Comparison of ENCODE assay signal across 8 cellular contexts in genomic region chr22:19723165-19723989, GRCh38. TPM values are rescaled to one million over a fixed set of nuclear protein-coding genes. Genes with fewer than 3 reads are reported as not detected.
DNase-seq lines count a peak whose midpoint lies in the region; ATAC-seq and TF ChIP-seq lines count a peak whose summit lies in the region.

Gene GP1BB, plus strand, starts transcription at chr22:19723539. Its CDS starts 31 bp downstream, at chr22:19723570.

- peaks cover 20% of the 10 kb centered on the region for H3K27me3 ChIP-seq in RWPE2 (ENCODE audit: insufficient read depth, poor library complexity, severe bottlenecking)

- no peaks in the 10 kb centered on the region for H3K36me3 ChIP-seq in RWPE2 (ENCODE audit: low read depth)

- H3K27ac ChIP-seq in RWPE2 (ENCODE audit: poor library complexity, severe bottlenecking): no peak within 1 kb of the TSS

- peak within 1 kb of the TSS; percentile 11 for H3K4me3 ChIP-seq in RWPE2 (ENCODE audit: severe bottlenecking)

- no peak for TF ChIP-seq POLR2A in erythroblast (IDR thresholded peaks at IDR 0.05; ENCODE audit: low read length)

- H3K4me1 ChIP-seq in RWPE2 (ENCODE audit: insufficient read depth, poor library complexity, severe bottlenecking): no peaks in the 10 kb centered on the region

- DNase-seq in RWPE2 (ENCODE audit: low spot score) (no peak), erythroblast (lab: John Stamatoyannopoulos, UW) (peak; percentile 86 to 91), omental fat pad (ENCODE audit: low spot score) (no peak), germinal center (ENCODE audit: low spot score) (no peak)

- ATAC-seq in RWPE2 (ENCODE audit: low read depth) (peak; percentile 43), omental fat pad (ENCODE audit: low FRiP score) (peak; percentile 47), HG02642 (IDR thresholded peaks at IDR 0.05; ENCODE audit: poor library complexity, unreplicated experiment) (no peak), GM18868 (IDR thresholded peaks at IDR 0.05; ENCODE audit: unreplicated experiment) (no peak), HG02798 (IDR thresholded peaks at IDR 0.05; ENCODE audit: poor library complexity, unreplicated experiment) (no peak)

- H3K9me3 ChIP-seq in RWPE2 (ENCODE audit: severe bottlenecking): no peaks in the 10 kb centered on the region

- 0 out of 3 replicates have a peak, but pooled peaks have one; percentile 3 for TF ChIP-seq CTCF in GM12872 (IDR thresholded peaks at IDR 0.05; ENCODE audit: insufficient read depth, low read depth, low read length)
- no peak for TF ChIP-seq CTCF in RWPE2 (IDR thresholded peaks at IDR 0.05; ENCODE audit: poor library complexity, severe bottlenecking)
- TF ChIP-seq CTCF in omental fat pad (IDR thresholded peaks at IDR 0.05): no peak

RNA-seq across cellular contexts. Expression of gene GP1BB, which starts in this region (rescaled TPM):
- total RNA-seq in omental fat pad: 1 to 10 TPM in 2 of 4 donors, under 1 TPM in 2; 0.88 to 9.3 (median 1.4) TPM

Comparison
In these comparisons a context has a peak if more than half of its experiments do, and no peak if none do; other contexts are left out.
1. ATAC-seq: peak in RWPE2 (single experiment) and omental fat pad (single experiment); none in HG02642 (single experiment), GM18868 (single experiment) and HG02798 (single experiment).
2. DNase-seq: peak in erythroblast (2 of 2); none in RWPE2 (single experiment), omental fat pad (single experiment) and germinal center (single experiment).